In genomic region chr2:101300164-101300563, GRCh38 we compare ENCODE assay signal across 17 cellular contexts. TPM values are rescaled to one million over a fixed set of nuclear protein-coding genes. Genes with fewer than 3 reads are reported as not detected.
DNase-seq lines count a peak whose midpoint lies in the region; ATAC-seq, FAIRE-seq and TF ChIP-seq lines count a peak whose summit lies in the region.
"Had no signal": no experiment of that assay in that cellular context is flagged by ENCODE, and none has a peak within 500 bp of the region (broad histone marks: within the 10 kb centered on the region; RNA-seq: fewer than 3 reads in every experiment).

No MANE protein-coding gene starts in this region.

- no peak overlapping the region for H3K4me3 Mint-ChIP-seq in activated CD8-positive, alpha-beta T cell treated with anti-CD3 and anti-CD28 coated beads, Interleukin-2, amount 10 ng/mL, durations not matched to agents 7 days and 5 days
- peak overlapping the region; percentile 83 for H3K4me3 Mint-ChIP-seq in natural killer cell treated with Interleukin-12 subunit alpha and Interleukin-12 subunit beta and Interleukin-15 and Interleukin-18, amount 100 ng/mL, for 72 hours

- no peak for FAIRE-seq in GM12891 (lab: Jason Lieb, UNC)
- FAIRE-seq: colon had no signal

- peaks cover 42% of the 10 kb centered on the region for H3K36me3 Mint-ChIP-seq in activated CD8-positive, alpha-beta T cell treated with anti-CD3 and anti-CD28 coated beads, Interleukin-2, amount 10 ng/mL, durations not matched to agents 7 days and 5 days (ENCODE audit: low read depth)
- H3K36me3 Mint-ChIP-seq in natural killer cell treated with Interleukin-12 subunit alpha and Interleukin-12 subunit beta and Interleukin-15 and Interleukin-18, amount 100 ng/mL, for 72 hours, result peaks cover 5% of the 10 kb centered on the region

- ATAC-seq in activated CD8-positive, alpha-beta T cell treated with anti-CD3 and anti-CD28 coated beads, Interleukin-2, amount 10 ng/mL, durations not matched to agents 7 days and 5 days, result no peak
- ATAC-seq in natural killer cell treated with Interleukin-12 subunit alpha and Interleukin-12 subunit beta and Interleukin-15 and Interleukin-18, amount 100 ng/mL, for 72 hours, result no peak
- ATAC-seq: foreskin keratinocyte had no signal

- no peak for TF ChIP-seq POLR2A in GM12891 (IDR thresholded peaks at IDR 0.05; ENCODE audit: low read depth, low read length)

- peaks cover 71% of the 10 kb centered on the region for H3K4me1 Mint-ChIP-seq in activated CD8-positive, alpha-beta T cell treated with anti-CD3 and anti-CD28 coated beads, Interleukin-2, amount 10 ng/mL, durations not matched to agents 7 days and 5 days (ENCODE audit: low read depth)
- peaks cover 62 to 73% of the 10 kb centered on the region in 2 donors for H3K4me1 Mint-ChIP-seq in natural killer cell treated with Interleukin-12 subunit alpha and Interleukin-12 subunit beta and Interleukin-15 and Interleukin-18, amount 100 ng/mL, for 72 hours (ENCODE audit: low read depth in 2 of 2)

- peak overlapping the region; percentile 2 for H3K27ac Mint-ChIP-seq in activated CD8-positive, alpha-beta T cell treated with anti-CD3 and anti-CD28 coated beads, Interleukin-2, amount 10 ng/mL, durations not matched to agents 7 days and 5 days
- peak overlapping the region; percentile 61 to 74 for H3K27ac Mint-ChIP-seq in natural killer cell treated with Interleukin-12 subunit alpha and Interleukin-12 subunit beta and Interleukin-15 and Interleukin-18, amount 100 ng/mL, for 72 hours

- POLR2A ChIA-PET in activated CD8-positive, alpha-beta T cell treated with anti-CD3 and anti-CD28 coated beads, Interleukin-2, amount 10 ng/mL, durations not matched to agents 7 days and 5 days (lab: Charles Lee), result interaction anchor here (1.2 to 1.5 kb wide), 2 partner anchors 28 to 175 kb away, joined by 3 read pairs; partner anchors contain the start of gene RFX8

- CTCF ChIA-PET in activated CD8-positive, alpha-beta T cell treated with anti-CD3 and anti-CD28 coated beads, Interleukin-2, amount 10 ng/mL, durations not matched to agents 7 days and 5 days (lab: Charles Lee), result interaction anchor here (0.9 to 2.1 kb wide), 3 partner anchors 26 to 47 kb away, joined by 3 to 12 read pairs (median 3); no protein-coding TSS in a partner anchor

- DNase-seq in activated naive CD4-positive, alpha-beta T cell treated with Interleukin-2 at 50 U/mL for 16 hours, result peak; percentile 38
- no peak for DNase-seq in activated naive CD4-positive, alpha-beta T cell (lab: John Stamatoyannopoulos, UW)
- DNase-seq in GM12891 (ENCODE audit: insufficient read length, low spot score) (no peak), ureter (ENCODE audit: low spot score) (no peak), SW480 (ENCODE audit: low spot score) (no peak), NCI-H146 (lab: John Stamatoyannopoulos, UW) (no peak)
- DNase-seq in activated CD8-positive, alpha-beta T cell treated with anti-CD3 and anti-CD28 coated beads, Interleukin-2, amount 10 ng/mL, durations not matched to agents 7 days and 5 days, result no peak
- DNase-seq in natural killer cell treated with Interleukin-12 subunit alpha and Interleukin-12 subunit beta and Interleukin-15 and Interleukin-18, amount 100 ng/mL, for 72 hours (ENCODE audit: low spot score), result no peak
- DNase-seq: activated CD4-positive, CD25-positive, alpha-beta regulatory T cell treated with anti-CD3 and anti-CD28 coated beads, Interleukin-2, amount 50 U/mL, for 72 hours; Caco-2; foreskin keratinocyte; GM23248; KG1; NCI-H1105; posterior cingulate gyrus; substantia nigra had no signal

- H3K9me3 Mint-ChIP-seq in activated CD8-positive, alpha-beta T cell treated with anti-CD3 and anti-CD28 coated beads, Interleukin-2, amount 10 ng/mL, durations not matched to agents 7 days and 5 days (ENCODE audit: insufficient read depth), result no peaks in the 10 kb centered on the region
- no peaks in the 10 kb centered on the region for H3K9me3 Mint-ChIP-seq in natural killer cell treated with Interleukin-12 subunit alpha and Interleukin-12 subunit beta and Interleukin-15 and Interleukin-18, amount 100 ng/mL, for 72 hours

- H3K27me3 Mint-ChIP-seq in activated CD8-positive, alpha-beta T cell treated with anti-CD3 and anti-CD28 coated beads, Interleukin-2, amount 10 ng/mL, durations not matched to agents 7 days and 5 days (ENCODE audit: low read depth), result no peaks in the 10 kb centered on the region
- H3K27me3 Mint-ChIP-seq in natural killer cell treated with Interleukin-12 subunit alpha and Interleukin-12 subunit beta and Interleukin-15 and Interleukin-18, amount 100 ng/mL, for 72 hours, result no peaks in the 10 kb centered on the region

TF ChIP-seq in GM12891, 5 proteins besides CTCF, POLR2A, EP300 and RAD21:
- TF ChIP-seq POU2F2 (IDR thresholded peaks at IDR 0.05; ENCODE audit: low read depth, low read length) (no peak), POLR2AphosphoS5 (IDR thresholded peaks at IDR 0.05; ENCODE audit: low read depth, low read length) (no peak), SPI1 (IDR thresholded peaks at IDR 0.05; ENCODE audit: low read depth, low read length) (peak; percentile 18; the same call in 1 of the 2 replicates)
TF ChIP-seq in GM12891: peak in this region for 1.

RNA-seq across cellular contexts. Expression of gene RNF149, which starts 8.3 kb away (rescaled TPM):
- 6.3 TPM for polyA plus RNA-seq in GM12891 (2012; ENCODE audit: low read depth, missing spikeins)
- 10 to 100 TPM; 64.2 to 71.5 TPM for total RNA-seq in activated CD8-positive, alpha-beta T cell treated with anti-CD3 and anti-CD28 coated beads, Interleukin-2, amount 10 ng/mL, durations not matched to agents 7 days and 5 days
- total RNA-seq in natural killer cell treated with Interleukin-12 subunit alpha and Interleukin-12 subunit beta and Interleukin-15 and Interleukin-18, amount 100 ng/mL, for 72 hours, result 100 to 1,000 TPM in 1 of 2 donors, 10 to 100 TPM in 1; 85.6 to 123 TPM
- 97.3 TPM for total RNA-seq in ureter

RNA-seq across cellular contexts. Expression of gene CNOT11, which starts 47.5 kb away (rescaled TPM):
- 31.4 TPM for polyA plus RNA-seq in GM12891 (2012; ENCODE audit: low read depth, missing spikeins)
- 10 to 100 TPM; 64.4 to 64.7 TPM for total RNA-seq in activated CD8-positive, alpha-beta T cell treated with anti-CD3 and anti-CD28 coated beads, Interleukin-2, amount 10 ng/mL, durations not matched to agents 7 days and 5 days
- 10 to 100 TPM; 51.2 to 53.4 TPM for total RNA-seq in natural killer cell treated with Interleukin-12 subunit alpha and Interleukin-12 subunit beta and Interleukin-15 and Interleukin-18, amount 100 ng/mL, for 72 hours
- total RNA-seq in ureter, result 71.3 TPM
